Comparison of ENCODE assay signal across 21 cellular contexts in the genomic region with DNA sequence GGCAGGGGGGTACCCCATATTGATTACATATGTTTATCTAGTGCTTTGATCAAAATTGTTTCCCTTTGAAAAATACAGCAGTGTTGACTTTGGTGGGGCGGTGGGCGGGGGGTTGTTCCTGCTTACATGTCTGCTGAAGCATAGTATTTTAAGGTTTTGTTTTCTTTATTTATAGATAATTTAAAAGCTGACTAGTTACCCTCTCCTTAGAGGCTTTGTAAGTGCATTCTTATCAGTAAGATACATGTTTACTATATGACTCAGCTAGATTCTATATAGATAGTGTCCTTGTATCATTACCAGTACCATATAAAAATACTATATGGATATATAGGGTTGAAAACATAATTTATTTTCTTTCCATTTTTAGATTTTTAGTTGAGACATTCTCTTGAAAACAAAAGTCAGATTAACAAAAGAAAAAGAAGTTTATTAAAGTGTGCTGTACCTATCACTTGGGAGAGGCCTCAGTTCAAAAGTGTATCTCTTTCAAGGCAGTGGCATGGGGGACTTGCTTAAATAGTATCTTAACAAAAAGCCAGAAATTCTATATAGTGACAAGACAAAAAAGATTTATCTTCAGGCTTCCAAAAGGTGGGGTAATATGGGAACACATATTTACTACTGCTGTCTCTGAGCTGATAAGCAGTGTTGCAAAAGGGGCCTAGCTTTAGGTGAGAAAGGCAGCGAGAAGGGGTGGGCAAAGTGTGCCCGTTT.
DNase-seq lines count a peak whose midpoint lies in the region; ATAC-seq and TF ChIP-seq lines count a peak whose summit lies in the region.
"Had no signal": no experiment of that assay in that cellular context is flagged by ENCODE, and none has a peak within 500 bp of the region (broad histone marks: within the 10 kb centered on the region; RNA-seq: fewer than 3 reads in every experiment).

No MANE protein-coding gene starts in this region.

- H3K36me3 ChIP-seq in IMR-90 (ENCODE audit: control insufficient read depth, insufficient read depth, low read length) (no peaks in the 10 kb centered on the region), SU-DHL-6 (ENCODE audit: low read length) (peaks cover 19% of the 10 kb centered on the region; the same call in 1 of the 2 replicates)
- H3K36me3 ChIP-seq: cardiac muscle cell, heart left ventricle, prostate gland, suprapubic skin had no signal

- TF ChIP-seq RAD21 in IMR-90 (IDR thresholded peaks at IDR 0.05; ENCODE audit: low read length) = no peak

- H4K91ac ChIP-seq in IMR-90 (ENCODE audit: insufficient read depth, low read depth, low read length) = no peak overlapping the region

- ATAC-seq in IMR-90 (ENCODE audit: low read depth) (peak; percentile 72), left colon (peak; percentile 87), HG03442 (IDR thresholded peaks at IDR 0.05; ENCODE audit: unreplicated experiment) (no peak), HG02642 (IDR thresholded peaks at IDR 0.05; ENCODE audit: poor library complexity, unreplicated experiment) (no peak)
- ATAC-seq: heart left ventricle, natural killer cell had no signal

- H3K27ac Mint-ChIP-seq in Calu3 (ENCODE audit: unreplicated experiment) = peak overlapping the region; percentile 30
- H3K27ac Mint-ChIP-seq: activated CD4-positive, alpha-beta memory T cell treated with anti-CD3 and anti-CD28 coated beads for 36 hours; activated naive CD8-positive, alpha-beta T cell treated with anti-CD3 and anti-CD28 coated beads, Interleukin-2, amount 10 ng/mL, durations not matched to agents 7 days and 5 days; natural killer cell had no signal

- no peak overlapping the region for H2BK120ac ChIP-seq in IMR-90 (ENCODE audit: low read depth, low read length)

- H3K27me3 Mint-ChIP-seq in Calu3 (ENCODE audit: unreplicated experiment) = no peaks in the 10 kb centered on the region
- H3K27me3 Mint-ChIP-seq: activated CD4-positive, alpha-beta memory T cell treated with anti-CD3 and anti-CD28 coated beads for 36 hours; activated naive CD8-positive, alpha-beta T cell treated with anti-CD3 and anti-CD28 coated beads, Interleukin-2, amount 10 ng/mL, durations not matched to agents 7 days and 5 days had no signal

- no TSS peak for BruUV-seq in Calu3 (replicated peaks; lab: Mats Ljungman, UMichigan)
- BruUV-seq in IMR-90 (replicated peaks; lab: Mats Ljungman, UMichigan) = no TSS peak

- H2BK20ac ChIP-seq in IMR-90 (ENCODE audit: low read depth, low read length) = no peak overlapping the region

- H3K27me3 ChIP-seq in IMR-90 (ENCODE audit: control insufficient read depth, insufficient read depth, low read length) = no peaks in the 10 kb centered on the region
- no peaks in the 10 kb centered on the region for H3K27me3 ChIP-seq in SU-DHL-6 (ENCODE audit: low read length)
- H3K27me3 ChIP-seq: cardiac muscle cell, heart left ventricle, suprapubic skin had no signal

- H2BK5ac ChIP-seq in IMR-90 (ENCODE audit: low read depth, low read length, poor library complexity, severe bottlenecking) = no peak overlapping the region

- intact Hi-C loops in Calu3 (cut with micrococcal nuclease; ENCODE audit: unreplicated experiment) (no loop called here), IMR-90 (cut with micrococcal nuclease) (no loop called here), left colon (cut with DNase I, micrococcal nuclease) (no loop called here)

- H3K79me2 ChIP-seq in SU-DHL-6 (ENCODE audit: insufficient read depth, low read length) = peaks cover 98% of the 10 kb centered on the region

- peaks cover 0 to 2% of the 10 kb centered on the region in 2 experiments; a peak in 1 of 4 replicates for H3K79me1 ChIP-seq in IMR-90 (ENCODE audit: low read depth in 1 of 2, low read length in 2 of 2)

- H3K9me2 ChIP-seq in SU-DHL-6 (replicated peaks; ENCODE audit: insufficient read depth, low read length) = no peaks in the 10 kb centered on the region

- H3K4me3 Mint-ChIP-seq in Calu3 (ENCODE audit: low read depth, unreplicated experiment) = no peak overlapping the region
- H3K4me3 Mint-ChIP-seq: activated CD4-positive, alpha-beta memory T cell treated with anti-CD3 and anti-CD28 coated beads for 36 hours; activated naive CD8-positive, alpha-beta T cell treated with anti-CD3 and anti-CD28 coated beads, Interleukin-2, amount 10 ng/mL, durations not matched to agents 7 days and 5 days; natural killer cell had no signal

- H3K4me2 ChIP-seq in IMR-90 (ENCODE audit: low read depth, low read length) (no peak overlapping the region; the same call in 1 of the 2 replicates), SU-DHL-6 (ENCODE audit: low read depth, low read length, poor library complexity, severe bottlenecking) (no peak overlapping the region)

- H3K18ac ChIP-seq in IMR-90 (ENCODE audit: low read depth, low read length) = no peak overlapping the region

- no peak overlapping the region for H3K4me3 ChIP-seq in IMR-90 (ENCODE audit: insufficient read depth, low read depth, low read length)
- no peak overlapping the region for H3K4me3 ChIP-seq in SU-DHL-6 (ENCODE audit: insufficient read depth, low read length, poor library complexity, severe bottlenecking)
- H3K4me3 ChIP-seq: cardiac muscle cell, heart left ventricle, prostate gland, suprapubic skin had no signal

- no peaks in the 10 kb centered on the region for H3K9me3 Mint-ChIP-seq in Calu3 (ENCODE audit: low read depth, unreplicated experiment)
- H3K9me3 Mint-ChIP-seq: activated CD4-positive, alpha-beta memory T cell treated with anti-CD3 and anti-CD28 coated beads for 36 hours; activated naive CD8-positive, alpha-beta T cell treated with anti-CD3 and anti-CD28 coated beads, Interleukin-2, amount 10 ng/mL, durations not matched to agents 7 days and 5 days; natural killer cell had no signal

- POLR2A ChIA-PET in IMR-90 (lab: Charles Lee; ENCODE audit: unreplicated experiment) = no interaction called here

- in situ Hi-C loops in IMR-90 (cut with MboI; ENCODE audit: low sequenced_read_pairs) = no loop called here

- dilution Hi-C loops in IMR-90 (cut with HindIII; ENCODE audit: low sequenced_read_pairs, unreplicated experiment) = no loop called here

- H3K14ac ChIP-seq in IMR-90 (replicated peaks; ENCODE audit: low read depth, low read length) = no peak overlapping the region

- H3K9ac ChIP-seq in IMR-90 (ENCODE audit: low read depth, low read length) = no peak overlapping the region
- no peak overlapping the region for H3K9ac ChIP-seq in SU-DHL-6 (ENCODE audit: low read length)

- H4K5ac ChIP-seq in IMR-90 (ENCODE audit: low read depth, low read length) = no peak overlapping the region

- TF ChIP-seq POLR2A in IMR-90 (IDR thresholded peaks at IDR 0.05; ENCODE audit: low read depth, low read length) = no peak

- no peaks in the 10 kb centered on the region for H3K9me1 ChIP-seq in IMR-90 (ENCODE audit: insufficient read depth, low read length)

- no CpG with 5 or more reads among the region's 4 CpGs for WGBS in IMR-90 (ENCODE audit: extremely low coverage in 2 of 2, insufficient read length in 1 of 2), 2 experiments

- DNase-seq in Calu3 = no peak
- no peak for DNase-seq in IMR-90
- DNase-seq in left colon = no peak
- DNase-seq in NCI-H446 treated with DMSO at 0.1 percent for 48 hours (lab: John Stamatoyannopoulos, UW) = no peak
- no peak for DNase-seq in iPS-NIHi7 (ENCODE audit: extremely low spot score)
- DNase-seq: activated CD4-positive, alpha-beta memory T cell treated with anti-CD3 and anti-CD28 coated beads for 36 hours; activated naive CD8-positive, alpha-beta T cell treated with anti-CD3 and anti-CD28 coated beads, Interleukin-2, amount 10 ng/mL, durations not matched to agents 7 days and 5 days; activated T-cell treated with anti-CD3 and anti-CD28 coated beads, Interleukin-2, amount 50 U/mL, for 48 hours; effector CD8-positive, alpha-beta T cell; GOT3; heart left ventricle; mammary epithelial cell; natural killer cell; NCI-H1417 treated with DMSO at 0.1 percent for 48 hours; small intestine had no signal

- H4K8ac ChIP-seq in IMR-90 (ENCODE audit: low read depth in 2 of 2, low read length in 2 of 2) = no peak overlapping the region

- H3K4me1 ChIP-seq in IMR-90 (ENCODE audit: control insufficient read depth, insufficient read depth, low read length) = no peaks in the 10 kb centered on the region

- no peak overlapping the region for H2AK5ac ChIP-seq in IMR-90 (ENCODE audit: low read depth, low read length)

- H3K23ac ChIP-seq in IMR-90 (ENCODE audit: low read depth, low read length) = no peak overlapping the region

- CTCF ChIA-PET in Calu3 (lab: Charles Lee) = interaction anchor here (0.6 kb wide), 1 partner anchor 21 kb away, joined by 3 read pairs; no protein-coding TSS in a partner anchor
- CTCF ChIA-PET in IMR-90 (lab: Yijun Ruan, JAX) = no interaction called here

- no peak overlapping the region for H3K56ac ChIP-seq in IMR-90 (ENCODE audit: extremely low read depth, insufficient read depth, low read length)

- no peaks in the 10 kb centered on the region for H3K9me3 ChIP-seq in IMR-90 (ENCODE audit: control insufficient read depth, insufficient read depth, low read length)
- H3K9me3 ChIP-seq in SU-DHL-6 (ENCODE audit: insufficient read depth, low read length) = no peaks in the 10 kb centered on the region
- H3K9me3 ChIP-seq: heart left ventricle, prostate gland, suprapubic skin had no signal

- no peaks in the 10 kb centered on the region for H3K36me3 Mint-ChIP-seq in Calu3 (ENCODE audit: insufficient read depth, unreplicated experiment)
- H3K36me3 Mint-ChIP-seq: natural killer cell had no signal

- H4K20me1 ChIP-seq in IMR-90 (ENCODE audit: insufficient read depth, low read length) (no peaks in the 10 kb centered on the region), SU-DHL-6 (ENCODE audit: low read depth, low read length) (no peaks in the 10 kb centered on the region; the same call in 1 of the 2 replicates)

- peaks cover 15% of the 10 kb centered on the region; the same call in 1 of the 2 replicates for H3F3A ChIP-seq in SU-DHL-6 (ENCODE audit: insufficient read depth)

- H2AFZ ChIP-seq in IMR-90 (replicated peaks; ENCODE audit: low read length, poor library complexity) (no peak overlapping the region), SU-DHL-6 (ENCODE audit: low read depth, low read length, severe bottlenecking) (no peak overlapping the region)

- H3K4me1 Mint-ChIP-seq in Calu3 (ENCODE audit: low read depth, unreplicated experiment) = peaks cover 26% of the 10 kb centered on the region
- H3K4me1 Mint-ChIP-seq: activated naive CD8-positive, alpha-beta T cell treated with anti-CD3 and anti-CD28 coated beads, Interleukin-2, amount 10 ng/mL, durations not matched to agents 7 days and 5 days had no signal

- H3K27ac ChIP-seq in IMR-90 (ENCODE audit: insufficient read depth, low read length) (no peak overlapping the region), SU-DHL-6 (ENCODE audit: low read depth, low read length) (peak overlapping the region; percentile 33)
- H3K27ac ChIP-seq: cardiac muscle cell, heart left ventricle, prostate gland, suprapubic skin had no signal

- TF ChIP-seq CTCF in Calu3 (IDR thresholded peaks at IDR 0.05; ENCODE audit: unreplicated experiment) = no peak
- TF ChIP-seq CTCF in IMR-90 (conservative IDR thresholded peaks at IDR 0.05; ENCODE audit: low read depth, low read length) = no peak
- TF ChIP-seq CTCF in SU-DHL-6 (IDR thresholded peaks at IDR 0.05; ENCODE audit: insufficient read depth, low read length, poor library complexity, severe bottlenecking) = no peak

- no peak overlapping the region for H3K4ac ChIP-seq in IMR-90 (ENCODE audit: low read depth, low read length)

- H2BK15ac ChIP-seq in IMR-90 (ENCODE audit: low read depth, low read length) = no peak overlapping the region

- H2AK9ac ChIP-seq in IMR-90 (replicated peaks; ENCODE audit: low read depth, low read length, poor library complexity) = no peak overlapping the region

Comparison
In these comparisons a context has a peak if more than half of its experiments do, and no peak if none do; other contexts are left out.
1. ATAC-seq: peak in IMR-90 (single experiment) and left colon (single experiment); none in HG03442 (single experiment) and HG02642 (single experiment).